Comparison of ENCODE assay signal across 17 cellular contexts in the genomic region with DNA sequence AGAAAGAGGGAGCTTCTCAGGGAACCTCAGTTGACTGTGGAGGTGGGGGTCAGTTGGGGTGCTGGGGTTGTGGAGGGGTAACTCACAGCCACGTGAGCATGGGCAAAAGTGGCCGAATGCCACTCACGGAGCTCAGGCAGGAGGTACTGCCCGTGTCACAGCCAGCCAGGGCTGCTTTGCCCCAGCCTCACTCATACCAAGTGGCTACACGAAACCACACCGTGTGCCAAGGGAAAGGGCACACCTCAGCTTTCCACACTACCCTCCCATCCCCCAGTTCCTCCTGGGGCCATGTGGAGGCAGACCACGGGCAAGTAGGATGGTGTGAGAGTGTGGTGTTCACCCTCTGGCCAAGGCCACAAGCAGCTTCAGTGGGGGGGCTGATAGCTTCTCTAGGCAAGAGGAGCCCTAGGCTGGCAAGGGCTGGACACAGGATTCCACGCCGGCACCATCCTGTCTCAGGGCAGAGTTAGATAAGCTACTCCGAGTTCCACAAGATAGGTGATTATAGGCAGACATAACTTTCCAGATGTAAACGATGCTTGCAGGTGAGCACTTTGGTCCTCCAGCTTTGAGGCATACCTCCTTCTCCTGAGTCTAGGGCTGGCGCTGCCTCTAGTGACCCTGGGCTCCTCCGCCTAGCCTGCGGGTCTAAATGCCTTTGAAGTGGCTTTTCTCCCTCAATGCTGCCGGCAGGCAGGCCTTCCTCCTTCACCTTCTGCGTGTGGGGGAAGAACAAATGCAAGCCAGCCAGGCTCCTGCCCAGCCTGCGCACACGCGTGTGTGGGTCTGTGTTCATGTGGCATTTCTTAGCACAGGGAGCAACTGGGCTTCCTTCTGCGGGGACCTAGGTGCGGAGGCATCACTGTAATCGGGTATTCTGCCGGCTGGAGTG. TPM values are rescaled to one million over a fixed set of nuclear protein-coding genes. Genes with fewer than 3 reads are reported as not detected.
DNase-seq lines count a peak whose midpoint lies in the region; ATAC-seq and TF ChIP-seq lines count a peak whose summit lies in the region.
"Had no signal": no experiment of that assay in that cellular context is flagged by ENCODE, and none has a peak within 500 bp of the region (broad histone marks: within the 10 kb centered on the region; RNA-seq: fewer than 3 reads in every experiment).

No MANE protein-coding gene starts in this region.

- peaks cover 51% of the 10 kb centered on the region for H3K36me3 Mint-ChIP-seq in GM23338 (ENCODE audit: low read depth)

- ATAC-seq in GM23338 (no peak), GM21526 (IDR thresholded peaks at IDR 0.05; ENCODE audit: low FRiP score, unreplicated experiment) (no peak)

- H3K27ac Mint-ChIP-seq in GM23338, result peak overlapping the region; percentile 93
- H3K27ac Mint-ChIP-seq: activated CD4-positive, alpha-beta T cell treated with anti-CD3 and anti-CD28 coated beads, Interleukin-2, amount 10 ng/mL, durations not matched to agents 24 days and 14 days; activated T-cell treated with anti-CD3 and anti-CD28 coated beads, Interleukin-2, amount 50 U/mL, for 24 hours had no signal

- H3K79me2 ChIP-seq in GM23338 (replicated peaks; ENCODE audit: insufficient read depth), result peaks cover 87% of the 10 kb centered on the region

- H3K4me1 ChIP-seq in GM23338 (ENCODE audit: insufficient read depth) (peaks cover 68% of the 10 kb centered on the region), iPS-15b (ENCODE audit: control insufficient read depth, insufficient read depth, low read length) (peaks cover 54% of the 10 kb centered on the region), spleen (peaks cover 0 to 10% (median 0%) of the 10 kb centered on the region in 6 donors)

- H3K9me3 Mint-ChIP-seq in GM23338, result no peaks in the 10 kb centered on the region
- H3K9me3 Mint-ChIP-seq: activated CD4-positive, alpha-beta T cell treated with anti-CD3 and anti-CD28 coated beads, Interleukin-2, amount 10 ng/mL, durations not matched to agents 24 days and 14 days; activated T-cell treated with anti-CD3 and anti-CD28 coated beads, Interleukin-2, amount 50 U/mL, for 24 hours had no signal

- no peak for TF ChIP-seq POLR2A in spleen (IDR thresholded peaks at IDR 0.05)

- TF ChIP-seq CTCF in GM23338 (conservative IDR thresholded peaks at IDR 0.05; ENCODE audit: low read depth in 2 of 2) (no peak), spleen (IDR thresholded peaks at IDR 0.05 in 8 of 11, conservative IDR thresholded peaks at IDR 0.05 in 3 of 11) (no peak), GM10266 (IDR thresholded peaks at IDR 0.05; ENCODE audit: control insufficient read depth, insufficient read depth, low read depth, missing control alignments) (no peak)

- H3K4me3 ChIP-seq in GM23338 (no peak overlapping the region), iPS-15b (ENCODE audit: low read depth, low read length) (no peak overlapping the region), spleen (no peak overlapping the region)
- H3K4me3 ChIP-seq: pancreas had no signal

- H3K27me3 ChIP-seq in GM23338 (ENCODE audit: insufficient read depth) (no peaks in the 10 kb centered on the region), iPS-15b (ENCODE audit: control insufficient read depth, insufficient read depth, low read length) (no peaks in the 10 kb centered on the region), spleen (replicated peaks in 1 of 7) (peaks cover 0 to 41% (median 4%) of the 10 kb centered on the region in 7 donors)
- H3K27me3 ChIP-seq: pancreas had no signal

- peak overlapping the region; percentile 45; the same call in 1 of the 2 replicates for H3K4me2 ChIP-seq in GM23338

- intact Hi-C loops in spleen (cut with DNase I; ENCODE audit: low total_unique reads), result no loop called here

- H3K27ac ChIP-seq in GM23338 (ENCODE audit: low read depth), result peak overlapping the region; percentile 100
- H3K27ac ChIP-seq in angular gyrus (ENCODE audit: low read depth, low read length), result peak overlapping the region; percentile 47
- H3K27ac ChIP-seq in spleen, result no peak overlapping the region

- H3K4me3 Mint-ChIP-seq in GM23338, result no peak overlapping the region
- H3K4me3 Mint-ChIP-seq: activated CD4-positive, alpha-beta T cell treated with anti-CD3 and anti-CD28 coated beads, Interleukin-2, amount 10 ng/mL, durations not matched to agents 24 days and 14 days; activated T-cell treated with anti-CD3 and anti-CD28 coated beads, Interleukin-2, amount 50 U/mL, for 24 hours had no signal

- peaks cover 86% of the 10 kb centered on the region for H3K4me1 Mint-ChIP-seq in GM23338

- no peaks in the 10 kb centered on the region for H3K9me3 ChIP-seq in iPS-15b (ENCODE audit: control insufficient read depth, insufficient read depth, low read length)
- H3K9me3 ChIP-seq in spleen, result no peaks in the 10 kb centered on the region
- H3K9me3 ChIP-seq: pancreas had no signal

- peaks cover 26% of the 10 kb centered on the region for H3K27me3 Mint-ChIP-seq in GM23338 (ENCODE audit: insufficient read depth, low read depth, poor library complexity)

- peaks cover 9% of the 10 kb centered on the region for H3F3A ChIP-seq in GM23338 (replicated peaks; ENCODE audit: low read depth)

- DNase-seq in GM23338 (ENCODE audit: low spot score) (no peak), spleen (peak; percentile 59), NCI-H1105 treated with DMSO at 0.1 percent for 48 hours (lab: John Stamatoyannopoulos, UW) (no peak), NCI-H1417 treated with DMSO at 0.1 percent for 48 hours (lab: John Stamatoyannopoulos, UW) (no peak), GM10266 (ENCODE audit: extremely low spot score) (no peak)
- DNase-seq: activated CD4-positive, alpha-beta T cell treated with anti-CD3 and anti-CD28 coated beads, Interleukin-2, amount 10 ng/mL, durations not matched to agents 24 days and 14 days; activated T-cell treated with anti-CD3 and anti-CD28 coated beads, Interleukin-2, amount 50 U/mL, for 24 hours; NCI-H146; NCI-H446 treated with DMSO at 0.1 percent for 48 hours; stimulated activated CD4-positive, alpha-beta T cell treated with anti-CD3 and anti-CD28 coated beads, Interleukin-12 subunit alpha, Interleukin-12 subunit beta, amount 100 ng/mL, for 4 hours; stimulated activated naive CD4-positive, alpha-beta T cell treated with Interleukin-2 at 50 U/mL for 16 hours; T1000 had no signal

- H2AFZ ChIP-seq in GM23338, result no peak overlapping the region

- H3K9ac ChIP-seq in iPS-15b (ENCODE audit: low read depth, low read length), result peak overlapping the region; percentile 47

- 56 to 62% (median 60%) methylated on average over 16 to 23 of the region's 23 CpGs for WGBS in spleen, 5 donors

- H3K9me2 ChIP-seq in GM23338 (ENCODE audit: insufficient read depth), result no peaks in the 10 kb centered on the region

- H3K36me3 ChIP-seq in GM23338 (ENCODE audit: insufficient read depth), result 0 out of 2 replicates have a peak, but pooled peaks cover 6% of the 10 kb centered on the region
- peaks cover 23% of the 10 kb centered on the region for H3K36me3 ChIP-seq in iPS-15b (ENCODE audit: control insufficient read depth, insufficient read depth, low read length)
- no peaks in the 10 kb centered on the region for H3K36me3 ChIP-seq in spleen
- H3K36me3 ChIP-seq: pancreas had no signal

- peaks cover 19% of the 10 kb centered on the region for H4K20me1 ChIP-seq in GM23338 (replicated peaks; ENCODE audit: insufficient read depth)

TF ChIP-seq in GM23338, 12 proteins besides CTCF, POLR2A, EP300 and RAD21 (continues in another document):
- TF ChIP-seq ZNF331 (CRISPR knock-in tag; IDR thresholded peaks at IDR 0.05; ENCODE audit: low read depth) (no peak), JUNB (IDR thresholded peaks at IDR 0.05; ENCODE audit: unreplicated experiment) (no peak), STAT1 (IDR thresholded peaks at IDR 0.05; ENCODE audit: unreplicated experiment) (no peak), REST (IDR thresholded peaks at IDR 0.05; ENCODE audit: unreplicated experiment) (no peak), NANOG (IDR thresholded peaks at IDR 0.05; ENCODE audit: borderline replicate concordance) (no peak), EZH2phosphoT487 (IDR thresholded peaks at IDR 0.05; ENCODE audit: unreplicated experiment) (no peak), POLR2AphosphoS5 (IDR thresholded peaks at IDR 0.05; ENCODE audit: low read depth) (no peak)
- TF ChIP-seq, protein P1, sequence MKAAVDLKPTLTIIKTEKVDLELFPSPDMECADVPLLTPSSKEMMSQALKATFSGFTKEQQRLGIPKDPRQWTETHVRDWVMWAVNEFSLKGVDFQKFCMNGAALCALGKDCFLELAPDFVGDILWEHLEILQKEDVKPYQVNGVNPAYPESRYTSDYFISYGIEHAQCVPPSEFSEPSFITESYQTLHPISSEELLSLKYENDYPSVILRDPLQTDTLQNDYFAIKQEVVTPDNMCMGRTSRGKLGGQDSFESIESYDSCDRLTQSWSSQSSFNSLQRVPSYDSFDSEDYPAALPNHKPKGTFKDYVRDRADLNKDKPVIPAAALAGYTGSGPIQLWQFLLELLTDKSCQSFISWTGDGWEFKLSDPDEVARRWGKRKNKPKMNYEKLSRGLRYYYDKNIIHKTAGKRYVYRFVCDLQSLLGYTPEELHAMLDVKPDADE (IDR thresholded peaks at IDR 0.05), result no peak

RNA-seq across cellular contexts. Expression of gene RGMA, which starts 25.0 kb away (rescaled TPM):
- total RNA-seq in GM23338 (2014; rRNA removed; shearing (Covaris generic)), result 24.6 and 34.2 TPM in 2 replicates
- polyA plus RNA-seq in GM23338 (2016; fragmentation: Nextera tagmentation; extraction: Ambion mirVana) (36.5 and 36.6 TPM in 2 replicates), spleen (1 to 10 TPM in 2 of 3 donors, under 1 TPM in 1; 0.59 to 2.6 (median 2.0) TPM)
- total RNA-seq in spleen, result 1 to 10 TPM in 5 of 7 donors, under 1 TPM in 2; 0.37 to 3.1 (median 1.1) TPM
- total RNA-seq: LHCN-M2 had no signal

Comparison
In these comparisons a context has a peak if more than half of its experiments do, and no peak if none do; other contexts are left out.
1. H3K27ac ChIP-seq: peak in GM23338 (single experiment) and angular gyrus (single experiment); none in spleen (0 of 8).